ENCODE assay signal across 1 cellular context in genomic region chr5:138543730-138544104, GRCh38.
TF ChIP-seq lines count a peak whose summit lies in the region.

No MANE protein-coding gene starts in this region.

TF ChIP-seq in GM12878, 131 proteins besides CTCF, POLR2A, EP300 and RAD21 (continued from another document and continues in another):
- TF ChIP-seq MXI1 (IDR thresholded peaks at IDR 0.05; ENCODE audit: low read depth, low read length) (no peak), GABPA (IDR thresholded peaks at IDR 0.05; ENCODE audit: low read depth) (no peak), SUZ12 (IDR thresholded peaks at IDR 0.05; ENCODE audit: unreplicated experiment) (no peak), ZNF384 (IDR thresholded peaks at IDR 0.05; ENCODE audit: borderline replicate concordance, low read depth, low read length) (no peak), SIN3A (IDR thresholded peaks at IDR 0.05; ENCODE audit: low read depth, low read length) (0 out of 2 replicates have a peak, but pooled peaks have one; percentile 6), NRF1 (conservative IDR thresholded peaks at IDR 0.05; ENCODE audit: low read depth, low read length) (no peak), TCF3 (IDR thresholded peaks at IDR 0.05; ENCODE audit: borderline replicate concordance, insufficient read depth, low read depth, low read length) (peak; percentile 23; the same call in 1 of the 2 replicates), ZNF622 (IDR thresholded peaks at IDR 0.05) (no peak), RELA (IDR thresholded peaks at IDR 0.05; ENCODE audit: borderline replicate concordance, partially characterized antibody) (no peak), ZNF24 (IDR thresholded peaks at IDR 0.05) (no peak), NKRF (conservative IDR thresholded peaks at IDR 0.05) (0 out of 2 replicates have a peak, but pooled peaks have one; percentile 31), ZBTB4 (CRISPR knock-in tag; IDR thresholded peaks at IDR 0.05) (no peak), EZH2 (IDR thresholded peaks at IDR 0.05; ENCODE audit: borderline replicate concordance, control insufficient read depth, low read depth, low read length) (no peak), BRCA1 (IDR thresholded peaks at IDR 0.05; ENCODE audit: low read depth, low read length) (no peak), RELB (IDR thresholded peaks at IDR 0.05; ENCODE audit: low read depth) (0 out of 2 replicates have a peak, but pooled peaks have one; percentile 55), ZNF687 (IDR thresholded peaks at IDR 0.05) (no peak), ELK1 (IDR thresholded peaks at IDR 0.05; ENCODE audit: low read depth, low read length) (no peak), EGR1 (IDR thresholded peaks at IDR 0.05; ENCODE audit: borderline replicate concordance in 1 of 2, low read depth in 2 of 2, low read length in 2 of 2) (no peak), POLR2AphosphoS2 (IDR thresholded peaks at IDR 0.05; ENCODE audit: low read depth, low read length) (no peak), PRDM15 (CRISPR knock-in tag; IDR thresholded peaks at IDR 0.05) (no peak), PKNOX1 (IDR thresholded peaks at IDR 0.05) (no peak), MTA2 (IDR thresholded peaks at IDR 0.05; ENCODE audit: low read depth) (0 out of 2 replicates have a peak, but pooled peaks have one; percentile 4), JUND (IDR thresholded peaks at IDR 0.05; ENCODE audit: low read depth, low read length) (no peak), RB1 (IDR thresholded peaks at IDR 0.05; ENCODE audit: borderline replicate concordance) (no peak), CBFB (IDR thresholded peaks at IDR 0.05; ENCODE audit: low read depth) (peak; percentile 53; the same call in 1 of the 2 replicates), USF1 (IDR thresholded peaks at IDR 0.05; ENCODE audit: borderline replicate concordance, extremely low read length, insufficient read depth, low read depth, low read length) (no peak), SREBF1 (IDR thresholded peaks at IDR 0.05; ENCODE audit: low read length) (no peak), E4F1 (IDR thresholded peaks at IDR 0.05; ENCODE audit: borderline replicate concordance, partially characterized antibody) (no peak), BCL11A (IDR thresholded peaks at IDR 0.05; ENCODE audit: low read depth, low read length) (no peak), HSF1 (IDR thresholded peaks at IDR 0.05; ENCODE audit: low read depth, low read length) (no peak), MYC (IDR thresholded peaks at IDR 0.05; ENCODE audit: insufficient read depth, insufficient read length, insufficient replicate concordance, low read length, severe bottlenecking) (no peak), BHLHE40 (IDR thresholded peaks at IDR 0.05; ENCODE audit: borderline replicate concordance in 1 of 2, low read depth in 2 of 2, low read length in 1 of 2) (no peak), RBBP5 (conservative IDR thresholded peaks at IDR 0.05) (no peak), SPI1 (IDR thresholded peaks at IDR 0.05; ENCODE audit: borderline replicate concordance, insufficient read depth, low read depth, low read length) (no peak)
